Comparison of ENCODE assay signal across 21 cellular contexts in genomic region chr2:28513097-28513496, GRCh38.
"Had no signal": no experiment of that assay in that cellular context is flagged by ENCODE, and none has a peak within 500 bp of the region (broad histone marks: within the 10 kb centered on the region; RNA-seq: fewer than 3 reads in every experiment).

No MANE protein-coding gene starts in this region.

- DNase-seq: dermis blood vessel endothelial cell; dorsolateral prefrontal cortex; effector CD4-positive, alpha-beta T cell; effector memory CD4-positive, alpha-beta T cell; esophagus squamous epithelium; foreskin fibroblast; foreskin melanocyte; gastrocnemius medialis; glutamatergic neuron; head of caudate nucleus; heart right ventricle; hippocampal formation; left cardiac atrium; left lung; left ventricle myocardium superior; lower lobe of right lung; mesenchymal stem cell; mucosa of descending colon; naive B cell had no signal

- H3K36me3 ChIP-seq: esophagus squamous epithelium, gastrocnemius medialis, heart right ventricle, left lung, lower lobe of right lung had no signal

- H3K27ac Mint-ChIP-seq: mesothelial cell of epicardium, naive B cell had no signal

- H3K27me3 ChIP-seq: gastrocnemius medialis had no signal

- H3K9me3 ChIP-seq: esophagus squamous epithelium, gastrocnemius medialis, lower lobe of right lung, mucosa of descending colon had no signal

- H3K4me3 Mint-ChIP-seq: mesothelial cell of epicardium, naive B cell had no signal

- ATAC-seq: gastrocnemius medialis, heart right ventricle, left cardiac atrium, left lung, left ventricle myocardium superior, lower lobe of right lung, mucosa of descending colon had no signal

- H3K4me3 ChIP-seq: coronary artery, dorsolateral prefrontal cortex, esophagus squamous epithelium, gastrocnemius medialis, heart right ventricle, left lung, lower lobe of right lung, mucosa of descending colon had no signal

- H3K27ac ChIP-seq: coronary artery, dorsolateral prefrontal cortex, esophagus squamous epithelium, gastrocnemius medialis, heart right ventricle, left lung, lower lobe of right lung had no signal

- H3K4me1 Mint-ChIP-seq: naive B cell had no signal

- H3K4me1 ChIP-seq: gastrocnemius medialis, left lung, lower lobe of right lung had no signal
